14 cellular contexts compared by ENCODE assay signal in the genomic region with DNA sequence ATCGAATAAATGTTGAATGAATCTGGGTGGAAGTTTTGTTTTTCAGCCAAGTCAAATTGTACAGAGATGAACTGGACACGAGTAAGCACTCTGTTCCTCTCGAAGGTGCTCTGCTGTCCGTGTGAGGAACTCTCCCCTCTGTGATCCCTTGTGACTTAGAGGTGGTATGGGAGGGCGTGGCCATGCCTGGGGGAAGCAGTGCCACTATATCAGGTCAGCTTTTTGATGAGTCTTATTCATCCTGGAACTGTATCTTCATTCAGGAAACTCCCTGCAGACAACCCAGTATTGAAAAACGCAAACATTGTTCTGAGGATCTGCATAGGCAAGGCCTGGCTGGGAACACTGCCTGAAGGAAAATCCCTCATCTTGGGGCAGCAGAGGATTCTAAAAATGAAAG. TPM values are rescaled to one million over a fixed set of nuclear protein-coding genes. Genes with fewer than 3 reads are reported as not detected.
DNase-seq lines count a peak whose midpoint lies in the region; ATAC-seq, FAIRE-seq and TF ChIP-seq lines count a peak whose summit lies in the region.
"Had no signal": no experiment of that assay in that cellular context is flagged by ENCODE, and none has a peak within 500 bp of the region (broad histone marks: within the 10 kb centered on the region; RNA-seq: fewer than 3 reads in every experiment).

No MANE protein-coding gene starts in this region.

- H3K9ac ChIP-seq in GM12878 (ENCODE audit: control insufficient read depth, insufficient read depth, low read length) = no peak overlapping the region

- TF ChIP-seq CTCF in GM12878 (IDR thresholded peaks at IDR 0.05 in 2 of 3, conservative IDR thresholded peaks at IDR 0.05 in 1 of 3; ENCODE audit: control insufficient read depth in 2 of 3, extremely low read depth in 1 of 3, insufficient read depth in 1 of 3, low read depth in 3 of 3, low read length in 3 of 3) (no peak), glutamatergic neuron (IDR thresholded peaks at IDR 0.05; ENCODE audit: partially characterized antibody, unreplicated experiment) (no peak)

- no peaks in the 10 kb centered on the region for H3K36me3 ChIP-seq in GM12878 (ENCODE audit: control insufficient read depth in 2 of 2, insufficient read depth in 2 of 2, low read length in 1 of 2)
- H3K36me3 ChIP-seq: prostate gland had no signal

- no peak overlapping the region for H3K4me3 Mint-ChIP-seq in glutamatergic neuron (ENCODE audit: unreplicated experiment)

- H3K27me3 Mint-ChIP-seq in glutamatergic neuron (ENCODE audit: unreplicated experiment) = peaks cover 2% of the 10 kb centered on the region

- H3K4me1 Mint-ChIP-seq in glutamatergic neuron (ENCODE audit: low read depth, unreplicated experiment) = no peaks in the 10 kb centered on the region

- intact Hi-C loops in GM12878 (cut with micrococcal nuclease; ENCODE audit: unreplicated experiment) = no loop called here

- H3K9me3 Mint-ChIP-seq in glutamatergic neuron (ENCODE audit: unreplicated experiment) = peaks cover 4% of the 10 kb centered on the region

- H3K4me3 ChIP-seq in GM12878 = no peak overlapping the region
- H3K4me3 ChIP-seq: prostate gland had no signal

- no peak overlapping the region for H3K27ac ChIP-seq in GM12878 (ENCODE audit: control insufficient read depth, insufficient read depth)
- H3K27ac ChIP-seq: prostate gland had no signal

- CTCF ChIA-PET in GM12878 (lab: Yijun Ruan, JAX) = interaction anchor here (0.8 to 2.2 kb wide), 5 partner anchors 13 to 97 kb away, joined by 3 to 8 read pairs (median 4); no protein-coding TSS in a partner anchor

- H3K36me3 Mint-ChIP-seq in glutamatergic neuron (ENCODE audit: unreplicated experiment) = peaks cover 14% of the 10 kb centered on the region

- ATAC-seq in GM18505 (IDR thresholded peaks at IDR 0.05; ENCODE audit: unreplicated experiment) (peak; percentile 50), HG03039 (IDR thresholded peaks at IDR 0.05; ENCODE audit: unreplicated experiment) (peak; percentile 57), GM12878 (peak; percentile 92), HG03457 (IDR thresholded peaks at IDR 0.05; ENCODE audit: unreplicated experiment) (no peak), HG02981 (IDR thresholded peaks at IDR 0.05; ENCODE audit: unreplicated experiment) (no peak)

- RAD21 ChIA-PET in GM12878 (lab: Charles Lee; ENCODE audit: unreplicated experiment) = interaction anchor here (0.6 to 2.1 kb wide), 7 partner anchors 15 to 216 kb away, joined by 3 to 8 read pairs (median 3); no protein-coding TSS in a partner anchor

- no peak for FAIRE-seq in GM12878 (lab: Jason Lieb, UNC)
- FAIRE-seq: G401.6, islet of Langerhans, RCC 7860 had no signal

- no TSS peak for BruUV-seq in GM12878 (replicated peaks; lab: Mats Ljungman, UMichigan)

- in situ Hi-C loops in GM12878 (cut with MboI) = no loop called here

- no peak for TF ChIP-seq EP300 in GM12878 (IDR thresholded peaks at IDR 0.05; ENCODE audit: borderline replicate concordance in 1 of 2, control insufficient read depth in 1 of 2, low read depth in 2 of 2, low read length in 2 of 2)

- POLR2A ChIA-PET in GM12878 (lab: Charles Lee) = interaction anchor here (0.6 to 1.1 kb wide), 3 partner anchors 14 to 24 kb away, joined by 3 to 4 read pairs (median 3); no protein-coding TSS in a partner anchor

- no peak for TF ChIP-seq RAD21 in GM12878 (IDR thresholded peaks at IDR 0.05; ENCODE audit: insufficient read depth, low read depth, low read length)

- DNase-seq in Daoy (ENCODE audit: low read depth) (peak; percentile 35), GM12878 (ENCODE audit: low read depth, low spot score) (no peak), glutamatergic neuron (no peak), DMS153 treated with DMSO at 0.1 percent for 48 hours (lab: John Stamatoyannopoulos, UW; ENCODE audit: unreplicated experiment) (no peak)
- DNase-seq: C1 segment of cervical spinal cord; stimulated activated CD4-positive, alpha-beta T cell treated with anti-CD3 and anti-CD28 coated beads, Interleukin-4, amount 100 ng/mL, for 1 hour had no signal

- peaks cover 10% of the 10 kb centered on the region; the same call in 2 of the 3 replicates for H3K9me3 ChIP-seq in GM12878 (replicated peaks; ENCODE audit: control insufficient read depth, insufficient read depth, low read length)
- H3K9me3 ChIP-seq: prostate gland had no signal

- no peak overlapping the region for H3K27ac Mint-ChIP-seq in glutamatergic neuron (ENCODE audit: unreplicated experiment)

- peak overlapping the region; percentile 68 for H2AFZ ChIP-seq in GM12878 (ENCODE audit: control insufficient read depth, low read depth, low read length)

- TF ChIP-seq POLR2A in GM18505 (IDR thresholded peaks at IDR 0.05; ENCODE audit: borderline replicate concordance, extremely low read depth, insufficient read depth, insufficient read length) = no peak
- TF ChIP-seq POLR2A in GM12878 (IDR thresholded peaks at IDR 0.05; ENCODE audit: low read depth, low read length) = no peak

- H4K20me1 ChIP-seq in GM12878 (ENCODE audit: control insufficient read depth, insufficient read depth) = no peaks in the 10 kb centered on the region

- 0% methylated on average over 6 of the region's 6 CpGs for WGBS in GM12878 (ENCODE audit: insufficient coverage, insufficient replicate concordance, low lambda C conversion rate, missing lambda C conversion rate)

- no peaks in the 10 kb centered on the region for H3K27me3 ChIP-seq in GM12878 (replicated peaks in 1 of 2; ENCODE audit: control insufficient read depth in 2 of 2, insufficient read depth in 2 of 2, low read length in 1 of 2)

- SMC1A ChIA-PET in GM12878 (lab: Charles Lee; ENCODE audit: uncharacterized antibody, unreplicated experiment) = interaction anchor here (0.6 to 2.7 kb wide), 16 partner anchors 9 to 217 kb away, joined by 3 to 13 read pairs (median 4); no protein-coding TSS in a partner anchor

- no peaks in the 10 kb centered on the region for H3K79me2 ChIP-seq in GM12878 (ENCODE audit: control insufficient read depth, insufficient read depth, low read length)

- H3K4me1 ChIP-seq in GM12878 (ENCODE audit: control insufficient read depth, insufficient read depth, low read length) = peaks cover 14% of the 10 kb centered on the region
- H3K4me1 ChIP-seq: prostate gland had no signal

- H3K4me2 ChIP-seq in GM12878 (ENCODE audit: control insufficient read depth, insufficient read depth) = peak overlapping the region; percentile 10

TF ChIP-seq in GM12878, 131 proteins besides CTCF, POLR2A, EP300 and RAD21 (continues in another document):
- TF ChIP-seq, protein P1, sequence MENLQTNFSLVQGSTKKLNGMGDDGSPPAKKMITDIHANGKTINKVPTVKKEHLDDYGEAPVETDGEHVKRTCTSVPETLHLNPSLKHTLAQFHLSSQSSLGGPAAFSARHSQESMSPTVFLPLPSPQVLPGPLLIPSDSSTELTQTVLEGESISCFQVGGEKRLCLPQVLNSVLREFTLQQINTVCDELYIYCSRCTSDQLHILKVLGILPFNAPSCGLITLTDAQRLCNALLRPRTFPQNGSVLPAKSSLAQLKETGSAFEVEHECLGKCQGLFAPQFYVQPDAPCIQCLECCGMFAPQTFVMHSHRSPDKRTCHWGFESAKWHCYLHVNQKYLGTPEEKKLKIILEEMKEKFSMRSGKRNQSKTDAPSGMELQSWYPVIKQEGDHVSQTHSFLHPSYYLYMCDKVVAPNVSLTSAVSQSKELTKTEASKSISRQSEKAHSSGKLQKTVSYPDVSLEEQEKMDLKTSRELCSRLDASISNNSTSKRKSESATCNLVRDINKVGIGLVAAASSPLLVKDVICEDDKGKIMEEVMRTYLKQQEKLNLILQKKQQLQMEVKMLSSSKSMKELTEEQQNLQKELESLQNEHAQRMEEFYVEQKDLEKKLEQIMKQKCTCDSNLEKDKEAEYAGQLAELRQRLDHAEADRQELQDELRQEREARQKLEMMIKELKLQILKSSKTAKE (IDR thresholded peaks at IDR 0.05; ENCODE audit: low read depth, poor library complexity, severe bottlenecking) = no peak
- no peak for TF ChIP-seq BHLHE40 (IDR thresholded peaks at IDR 0.05; ENCODE audit: borderline replicate concordance in 1 of 2, low read depth in 2 of 2, low read length in 1 of 2)
- TF ChIP-seq IKZF2 (IDR thresholded peaks at IDR 0.05) = peak in 1 of 2 experiments; percentile 21; a peak in 1 of 4 replicates
- TF ChIP-seq IKZF1 (conservative IDR thresholded peaks at IDR 0.05) = peak; percentile 47; the same call in 1 of the 2 replicates
- TF ChIP-seq HDAC2 (IDR thresholded peaks at IDR 0.05) = no peak
- no peak for TF ChIP-seq BCL11A (IDR thresholded peaks at IDR 0.05; ENCODE audit: low read depth, low read length)
- no peak for TF ChIP-seq YBX1 (IDR thresholded peaks at IDR 0.05)
- peak; percentile 27; the same call in 1 of the 2 replicates for TF ChIP-seq EED (IDR thresholded peaks at IDR 0.05; ENCODE audit: low read depth)
- TF ChIP-seq SMC3 (IDR thresholded peaks at IDR 0.05; ENCODE audit: borderline replicate concordance, low read length) = no peak
- peak; percentile 31 for TF ChIP-seq MEF2B (IDR thresholded peaks at IDR 0.05; ENCODE audit: partially characterized antibody, poor library complexity, severe bottlenecking)
- TF ChIP-seq SPI1 (IDR thresholded peaks at IDR 0.05; ENCODE audit: borderline replicate concordance, insufficient read depth, low read depth, low read length) = peak; percentile 18; the same call in 1 of the 2 replicates

RNA-seq across cellular contexts. Expression of a gene that starts 45.7 kb away (rescaled TPM):
- 4.2 and 5.4 TPM in 2 replicates for total RNA-seq in Daoy (2014; rRNA removed; shearing (Covaris generic))
- total RNA-seq in GM12878 (2013; cell fraction: nucleolus; rRNA removed) = 9.2 and 9.6 TPM in 2 replicates
- 0.68 and 1.2 TPM in 2 replicates for total RNA-seq in GM12878 (2014; rRNA removed)
- total RNA-seq in GM12878 (2014; rRNA removed; fragmentation: Illumina TruSeq; extraction: Trizol) = 1.5 and 1.6 TPM in 2 replicates
- 0.87 and 1.2 TPM in 2 replicates for total RNA-seq in GM12878 (2021)
- 0.79 TPM for polyA plus RNA-seq in GM12878 (2011; ENCODE audit: low read depth)
- polyA plus RNA-seq in GM12878 (2011; rRNA removed) = 5.6 and 8.6 TPM in 2 replicates
- 2.8 and 2.9 TPM in 2 replicates for polyA plus RNA-seq in GM12878 (2011; cell fraction: cytosol; rRNA removed)
- 4.7 and 5.0 TPM in 2 replicates for polyA plus RNA-seq in GM12878 (2011; cell fraction: nucleus; rRNA removed)
- polyA plus RNA-seq in GM12878 (2012) = 1.1 and 2.4 TPM in 2 replicates
- polyA plus RNA-seq in GM12878 (2014; fragmentation: Illumina TruSeq; extraction: Trizol) = 1.1 TPM in 2 replicates
- under 1 TPM; 0.55 to 0.60 TPM for polyA plus RNA-seq in GM12878 (2014; fragmentation: Nextera tagmentation; extraction: Ambion mirVana)
- 0.81 and 1.2 TPM in 2 replicates for polyA plus RNA-seq in GM12878 (2014; rRNA removed)
- under 1 TPM; 0.82 to 0.87 TPM for polyA plus RNA-seq in GM12878 (2016; fragmentation: Nextera tagmentation; extraction: Ambion mirVana)
- 7.6 and 13.3 TPM in 2 replicates for polyA minus RNA-seq in GM12878 (2011; rRNA and poly(A)+ RNA removed)
- polyA minus RNA-seq in GM12878 (2011; cell fraction: cytosol; rRNA and poly(A)+ RNA removed) = 3.0 and 4.4 TPM in 2 replicates
- polyA minus RNA-seq in GM12878 (2011; cell fraction: nucleus; rRNA and poly(A)+ RNA removed) = 4.4 and 5.3 TPM in 2 replicates
- total RNA-seq in glutamatergic neuron (ENCODE audit: unreplicated experiment) = 49.8 TPM

Comparison
In these comparisons a context has a peak if more than half of its experiments do, and no peak if none do; other contexts are left out.
1. ATAC-seq: peak in GM18505 (single experiment), HG03039 (single experiment) and GM12878 (single experiment); none in HG03457 (single experiment) and HG02981 (single experiment).